Comparison of ENCODE assay signal across 10 cellular contexts in the genomic region with DNA sequence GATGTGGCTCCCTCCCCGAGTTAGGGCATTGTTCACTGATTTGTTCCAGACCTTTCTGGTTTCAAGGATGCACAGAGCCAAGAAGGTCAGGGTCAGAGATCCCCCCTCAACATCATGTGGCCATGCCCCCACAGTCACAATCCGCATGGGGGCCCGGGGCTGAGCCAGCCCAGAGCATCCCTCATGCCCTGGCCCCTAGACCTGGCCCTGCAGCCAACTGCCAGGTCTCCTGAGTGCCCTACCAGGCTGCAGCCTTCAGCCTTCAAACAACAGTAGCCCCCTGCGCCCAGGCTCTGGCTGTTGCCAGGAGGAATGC.
A peak's percentile ranks its signal among the peaks of the same experiment; 100 is the strongest.
DNase-seq lines count a peak whose midpoint lies in the region; ATAC-seq and TF ChIP-seq lines count a peak whose summit lies in the region.
"Had no signal": no experiment of that assay in that cellular context is flagged by ENCODE, and none has a peak within 500 bp of the region (broad histone marks: within the 10 kb centered on the region; RNA-seq: fewer than 3 reads in every experiment).

No MANE protein-coding gene starts in this region.

- CTCF ChIA-PET in activated CD8-positive, alpha-beta T cell treated with anti-CD3 and anti-CD28 coated beads for 36 hours (lab: Charles Lee): interaction anchor here (1.0 to 1.5 kb wide), 2 partner anchors 12 to 24 kb away, joined by 3 to 6 read pairs; no protein-coding TSS in a partner anchor

- no peaks in the 10 kb centered on the region for H3K9me3 Mint-ChIP-seq in activated T-cell treated with anti-CD3 and anti-CD28 coated beads, Interleukin-2, amount 50 U/mL, for 72 hours
- no peaks in the 10 kb centered on the region for H3K9me3 Mint-ChIP-seq in activated T-cell treated with anti-CD3 and anti-CD28 coated beads, Interleukin-2, amount 50 U/mL, for 4 hours
- no peaks in the 10 kb centered on the region for H3K9me3 Mint-ChIP-seq in activated CD8-positive, alpha-beta T cell treated with anti-CD3 and anti-CD28 coated beads for 36 hours
- H3K9me3 Mint-ChIP-seq in glutamatergic neuron (ENCODE audit: unreplicated experiment): peaks cover 4% of the 10 kb centered on the region

- no peak overlapping the region for H3K27ac Mint-ChIP-seq in activated T-cell treated with anti-CD3 and anti-CD28 coated beads, Interleukin-2, amount 50 U/mL, for 72 hours
- H3K27ac Mint-ChIP-seq in activated CD8-positive, alpha-beta T cell treated with anti-CD3 and anti-CD28 coated beads for 36 hours: no peak overlapping the region
- no peak overlapping the region for H3K27ac Mint-ChIP-seq in glutamatergic neuron (ENCODE audit: unreplicated experiment)

- H3K36me3 Mint-ChIP-seq in activated T-cell treated with anti-CD3 and anti-CD28 coated beads, Interleukin-2, amount 50 U/mL, for 72 hours (ENCODE audit: insufficient read depth in 2 of 2): peaks cover 0 to 2% of the 10 kb centered on the region in 2 donors
- peaks cover 10% of the 10 kb centered on the region for H3K36me3 Mint-ChIP-seq in activated T-cell treated with anti-CD3 and anti-CD28 coated beads, Interleukin-2, amount 50 U/mL, for 4 hours (ENCODE audit: insufficient read depth)
- peaks cover 5% of the 10 kb centered on the region for H3K36me3 Mint-ChIP-seq in activated CD8-positive, alpha-beta T cell treated with anti-CD3 and anti-CD28 coated beads for 36 hours (ENCODE audit: low read depth)
- H3K36me3 Mint-ChIP-seq in glutamatergic neuron (ENCODE audit: unreplicated experiment): no peaks in the 10 kb centered on the region

- intact Hi-C loops in activated CD8-positive, alpha-beta T cell treated with anti-CD3 and anti-CD28 coated beads for 36 hours (cut with micrococcal nuclease): no loop called here

- H3K4me1 Mint-ChIP-seq in activated T-cell treated with anti-CD3 and anti-CD28 coated beads, Interleukin-2, amount 50 U/mL, for 72 hours (ENCODE audit: low read depth): no peaks in the 10 kb centered on the region
- H3K4me1 Mint-ChIP-seq in activated T-cell treated with anti-CD3 and anti-CD28 coated beads, Interleukin-2, amount 50 U/mL, for 4 hours (ENCODE audit: low read depth): no peaks in the 10 kb centered on the region
- H3K4me1 Mint-ChIP-seq in activated CD8-positive, alpha-beta T cell treated with anti-CD3 and anti-CD28 coated beads for 36 hours (ENCODE audit: low read depth): no peaks in the 10 kb centered on the region
- peaks cover 5% of the 10 kb centered on the region for H3K4me1 Mint-ChIP-seq in glutamatergic neuron (ENCODE audit: low read depth, unreplicated experiment)

- no peaks in the 10 kb centered on the region for H3K27me3 Mint-ChIP-seq in activated T-cell treated with anti-CD3 and anti-CD28 coated beads, Interleukin-2, amount 50 U/mL, for 72 hours (ENCODE audit: low read depth)
- H3K27me3 Mint-ChIP-seq in activated T-cell treated with anti-CD3 and anti-CD28 coated beads, Interleukin-2, amount 50 U/mL, for 4 hours (ENCODE audit: low read depth): no peaks in the 10 kb centered on the region
- H3K27me3 Mint-ChIP-seq in activated CD8-positive, alpha-beta T cell treated with anti-CD3 and anti-CD28 coated beads for 36 hours: no peaks in the 10 kb centered on the region
- peaks cover 7% of the 10 kb centered on the region for H3K27me3 Mint-ChIP-seq in glutamatergic neuron (ENCODE audit: unreplicated experiment)

- POLR2A ChIA-PET in activated CD8-positive, alpha-beta T cell treated with anti-CD3 and anti-CD28 coated beads for 36 hours (lab: Charles Lee): no interaction called here

- H3K4me3 Mint-ChIP-seq in activated T-cell treated with anti-CD3 and anti-CD28 coated beads, Interleukin-2, amount 50 U/mL, for 72 hours: no peak overlapping the region
- H3K4me3 Mint-ChIP-seq in activated T-cell treated with anti-CD3 and anti-CD28 coated beads, Interleukin-2, amount 50 U/mL, for 4 hours: no peak overlapping the region
- H3K4me3 Mint-ChIP-seq in activated CD8-positive, alpha-beta T cell treated with anti-CD3 and anti-CD28 coated beads for 36 hours: no peak overlapping the region
- no peak overlapping the region for H3K4me3 Mint-ChIP-seq in glutamatergic neuron (ENCODE audit: unreplicated experiment)

- TF ChIP-seq CTCF in C4-2B (conservative IDR thresholded peaks at IDR 0.05) (no peak), glutamatergic neuron (IDR thresholded peaks at IDR 0.05; ENCODE audit: partially characterized antibody, unreplicated experiment) (no peak)
- TF ChIP-seq CTCF in activated CD8-positive, alpha-beta T cell treated with anti-CD3 and anti-CD28 coated beads for 36 hours (IDR thresholded peaks at IDR 0.05): no peak

- DNase-seq in activated T-cell treated with anti-CD3 and anti-CD28 coated beads, Interleukin-2, amount 50 U/mL, for 72 hours: no peak
- DNase-seq in activated T-cell treated with anti-CD3 and anti-CD28 coated beads, Interleukin-2, amount 50 U/mL, for 4 hours: no peak
- DNase-seq in activated CD8-positive, alpha-beta T cell treated with anti-CD3 and anti-CD28 coated beads for 36 hours: no peak
- DNase-seq in mesenteric fat pad (ENCODE audit: low spot score) (peak; percentile 43), NCI-H748 treated with DMSO at 0.1 percent for 48 hours (lab: John Stamatoyannopoulos, UW) (no peak), glutamatergic neuron (no peak)
- DNase-seq: DMS 273 treated with DMSO at 0.1 percent for 48 hours had no signal

- peak; percentile 13 to 22 for ATAC-seq in activated T-cell treated with anti-CD3 and anti-CD28 coated beads, Interleukin-2, amount 50 U/mL, for 72 hours (replicated peaks in 1 of 2)
- no peak for ATAC-seq in activated T-cell treated with anti-CD3 and anti-CD28 coated beads, Interleukin-2, amount 50 U/mL, for 4 hours
- ATAC-seq in activated CD8-positive, alpha-beta T cell treated with anti-CD3 and anti-CD28 coated beads for 36 hours: peak; percentile 20

- peak overlapping the region; percentile 1; the same call in 1 of the 2 replicates for H3K27ac ChIP-seq in C4-2B
- H3K27ac ChIP-seq: A549, Peyer's patch had no signal

Comparison
In these comparisons a context has a peak if more than half of its experiments do, and no peak if none do; other contexts are left out.
1. ATAC-seq: peak in activated T-cell treated with anti-CD3 and anti-CD28 coated beads, Interleukin-2, amount 50 U/mL, for 72 hours (2 of 2) and activated CD8-positive, alpha-beta T cell treated with anti-CD3 and anti-CD28 coated beads for 36 hours (single experiment); none in activated T-cell treated with anti-CD3 and anti-CD28 coated beads, Interleukin-2, amount 50 U/mL, for 4 hours (0 of 2).